8 cellular contexts compared by ENCODE assay signal in the genomic region with DNA sequence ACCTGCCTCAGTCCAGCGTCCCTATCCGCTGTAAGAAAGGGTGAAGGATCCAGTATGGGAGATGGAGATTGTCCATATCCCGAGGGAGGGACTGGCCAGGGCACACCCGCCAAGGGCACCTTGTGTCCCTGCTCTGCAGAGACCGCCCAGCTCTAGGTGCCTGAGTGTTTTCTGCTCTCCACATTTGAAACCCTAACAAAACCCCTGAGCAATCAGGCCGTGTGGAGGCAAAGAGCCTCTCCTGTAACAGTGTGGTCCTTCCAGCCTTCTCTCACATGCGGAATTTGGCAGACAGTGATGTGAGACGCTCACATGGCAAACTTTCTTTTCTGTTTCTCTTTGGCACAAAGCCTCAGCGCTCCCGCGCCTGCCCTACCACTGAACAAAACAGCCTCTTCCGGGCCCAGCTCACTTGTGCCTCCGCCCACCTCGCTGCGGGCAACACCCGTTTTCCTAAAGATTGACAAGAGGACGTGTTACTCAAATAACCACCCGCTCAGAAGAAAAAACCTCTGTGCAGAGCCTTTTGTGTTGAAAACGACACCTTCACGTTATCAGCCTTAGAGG.
DNase-seq lines count a peak whose midpoint lies in the region; ATAC-seq and TF ChIP-seq lines count a peak whose summit lies in the region.

No MANE protein-coding gene starts in this region.

- no peaks in the 10 kb centered on the region for H3K9me3 Mint-ChIP-seq in activated B cell treated with CpG ODN at 0.5 μM for 24 hours

- peaks cover 55 to 57% of the 10 kb centered on the region in 2 experiments for H3K4me1 ChIP-seq in neutrophil (ENCODE audit: control insufficient read depth in 1 of 2, insufficient read depth in 1 of 2, low read depth in 1 of 2, low read length in 1 of 2)

- H3K4me3 Mint-ChIP-seq in activated B cell treated with CpG ODN at 0.5 μM for 24 hours: peak overlapping the region; percentile 44

- CTCF ChIA-PET in activated B cell treated with CpG ODN at 0.5 μM for 24 hours (lab: Charles Lee): no interaction called here

- H3K27ac Mint-ChIP-seq in activated B cell treated with CpG ODN at 0.5 μM for 24 hours: no peak overlapping the region

- H3K4me1 Mint-ChIP-seq in activated B cell treated with CpG ODN at 0.5 μM for 24 hours: peaks cover 16% of the 10 kb centered on the region

- ATAC-seq in activated B cell treated with CpG ODN at 0.5 μM for 24 hours (ENCODE audit: low read depth) (peak; percentile 21), HG02840 (IDR thresholded peaks at IDR 0.05; ENCODE audit: low FRiP score, unreplicated experiment) (no peak), HG02642 (IDR thresholded peaks at IDR 0.05; ENCODE audit: poor library complexity, unreplicated experiment) (no peak), GM21737 (IDR thresholded peaks at IDR 0.05; ENCODE audit: unreplicated experiment) (no peak)

- POLR2A ChIA-PET in activated B cell treated with CpG ODN at 0.5 μM for 24 hours (lab: Charles Lee): no interaction called here

- no peak for TF ChIP-seq CTCF in activated B cell treated with CpG ODN at 0.5 μM for 24 hours (IDR thresholded peaks at IDR 0.05)
- TF ChIP-seq CTCF in coronary artery (IDR thresholded peaks at IDR 0.05): no peak
- no peak for TF ChIP-seq CTCF in neutrophil (IDR thresholded peaks at IDR 0.05)

- H3K9me3 ChIP-seq in neutrophil: no peaks in the 10 kb centered on the region

- H3K27ac ChIP-seq in coronary artery: no peak overlapping the region
- H3K27ac ChIP-seq in neutrophil: peak overlapping the region; percentile 86

- H3K36me3 Mint-ChIP-seq in activated B cell treated with CpG ODN at 0.5 μM for 24 hours (ENCODE audit: low read depth): no peaks in the 10 kb centered on the region

- no peaks in the 10 kb centered on the region for H3K27me3 Mint-ChIP-seq in activated B cell treated with CpG ODN at 0.5 μM for 24 hours

- peaks cover 9% of the 10 kb centered on the region for H3K27me3 ChIP-seq in neutrophil

- intact Hi-C loops in activated B cell treated with CpG ODN at 0.5 μM for 24 hours (cut with micrococcal nuclease): no loop called here

- peak; percentile 89 for DNase-seq in MV-4-11 (lab: John Stamatoyannopoulos, UW)
- DNase-seq in activated B cell treated with CpG ODN at 0.5 μM for 24 hours: no peak
- no peak for DNase-seq in coronary artery (ENCODE audit: low spot score)
- peak; percentile 24 for DNase-seq in superior temporal gyrus (ENCODE audit: extremely low spot score)

- H3K36me3 ChIP-seq in neutrophil: peaks cover under 1% of the 10 kb centered on the region

- H3K4me3 ChIP-seq in coronary artery (peak overlapping the region; percentile 48), neutrophil (ENCODE audit: low read depth in 1 of 2, low read length in 1 of 2) (peak overlapping the region; percentile 20 to 28)

Comparison
In these comparisons a context has a peak if more than half of its experiments do, and no peak if none do; other contexts are left out.
1. DNase-seq: peak in MV-4-11 (single experiment) and superior temporal gyrus (single experiment); none in activated B cell treated with CpG ODN at 0.5 μM for 24 hours (single experiment) and coronary artery (single experiment).